8 cellular contexts compared by ENCODE assay signal in the genomic region with DNA sequence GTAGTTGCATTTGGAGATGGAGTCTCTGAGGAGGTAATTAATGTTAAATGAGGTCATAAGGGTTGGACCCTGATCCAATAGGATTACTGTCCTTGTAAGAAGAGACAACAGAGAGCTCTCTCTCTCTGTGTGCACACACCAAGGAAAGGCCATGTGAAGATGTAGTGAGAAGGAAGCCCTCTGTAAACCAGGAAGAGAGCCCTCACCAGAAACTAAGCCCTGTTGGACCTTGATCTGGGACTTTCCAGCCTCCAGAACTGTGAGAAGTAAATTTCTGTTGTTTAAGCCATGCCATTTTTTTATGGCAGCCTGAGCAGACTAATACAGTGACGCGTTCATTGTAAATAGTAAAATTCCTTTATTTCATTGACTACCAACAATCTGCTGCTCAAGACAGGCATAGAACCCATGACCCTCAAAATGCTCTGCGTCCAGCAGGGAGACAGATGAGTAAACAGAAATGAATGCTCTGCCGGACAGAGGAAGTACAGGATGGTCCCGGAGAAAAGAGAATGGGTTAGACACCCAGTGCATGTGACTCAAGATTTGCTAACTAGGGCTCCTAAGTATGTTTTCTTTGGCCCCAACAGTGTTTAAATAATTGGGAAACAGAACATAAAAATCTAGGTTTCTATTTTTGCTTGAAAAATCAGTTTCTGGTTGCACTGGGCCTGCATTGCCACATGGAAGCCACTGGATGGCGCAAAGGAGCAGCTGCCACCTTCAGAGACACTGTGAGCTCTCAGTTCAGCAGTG. TPM values are rescaled to one million over a fixed set of nuclear protein-coding genes. Genes with fewer than 3 reads are reported as not detected.
DNase-seq lines count a peak whose midpoint lies in the region; ATAC-seq and TF ChIP-seq lines count a peak whose summit lies in the region.

No MANE protein-coding gene starts in this region.

- WGBS in psoas muscle, 3 donors: 67 to 77% (median 68%) methylated on average over 6 of the region's 6 CpGs

- H3K4me1 Mint-ChIP-seq in glutamatergic neuron (ENCODE audit: low read depth, unreplicated experiment): no peaks in the 10 kb centered on the region

- DNase-seq in BE2C (peak; percentile 48), HCEC 1CT (peak; percentile 100), T1000 (lab: John Stamatoyannopoulos, UW) (peak; percentile 40), glutamatergic neuron (peak; percentile 59), psoas muscle (peak; percentile 46 to 66), NCI-H1930 (lab: John Stamatoyannopoulos, UW) (no peak)

- no peak overlapping the region for H3K27ac ChIP-seq in psoas muscle

- H3K9me3 ChIP-seq in BE2C (no peaks in the 10 kb centered on the region), psoas muscle (no peaks in the 10 kb centered on the region)

- H3K27me3 ChIP-seq in BE2C (no peaks in the 10 kb centered on the region; the same call in 1 of the 2 replicates), psoas muscle (ENCODE audit: insufficient read depth in 3 of 3, low read length in 2 of 3) (no peaks in the 10 kb centered on the region)

- no peak overlapping the region for H3K27ac Mint-ChIP-seq in glutamatergic neuron (ENCODE audit: unreplicated experiment)

- H3K36me3 ChIP-seq in BE2C (no peaks in the 10 kb centered on the region), psoas muscle (ENCODE audit: insufficient read depth in 1 of 2, low read depth in 1 of 2) (no peaks in the 10 kb centered on the region)

- H3K4me3 Mint-ChIP-seq in glutamatergic neuron (ENCODE audit: unreplicated experiment): no peak overlapping the region

- TF ChIP-seq CTCF in BE2C (IDR thresholded peaks at IDR 0.05; ENCODE audit: low read depth, low read length) (peak; percentile 96), glutamatergic neuron (IDR thresholded peaks at IDR 0.05; ENCODE audit: partially characterized antibody, unreplicated experiment) (peak; percentile 90), psoas muscle (IDR thresholded peaks at IDR 0.05) (peak; percentile 47)

- H3K9me3 Mint-ChIP-seq in glutamatergic neuron (ENCODE audit: unreplicated experiment): peaks cover 2% of the 10 kb centered on the region

- H3K36me3 Mint-ChIP-seq in glutamatergic neuron (ENCODE audit: unreplicated experiment): peaks cover under 1% of the 10 kb centered on the region

- intact Hi-C loops in psoas muscle (cut with DNase I): no loop called here

- H3K4me1 ChIP-seq in BE2C (no peaks in the 10 kb centered on the region; the same call in none of the 2 replicates), psoas muscle (no peaks in the 10 kb centered on the region)

- H3K27me3 Mint-ChIP-seq in glutamatergic neuron (ENCODE audit: unreplicated experiment): peaks cover 2% of the 10 kb centered on the region

- ATAC-seq in psoas muscle (peak in 3 of 4 donors; percentile 61 to 78 (median 75)), GM18520 (IDR thresholded peaks at IDR 0.05; ENCODE audit: unreplicated experiment) (no peak), HG02759 (IDR thresholded peaks at IDR 0.05; ENCODE audit: unreplicated experiment) (no peak)

- no peak overlapping the region for H3K4me3 ChIP-seq in BE2C (ENCODE audit: low read depth, low read length)
- H3K4me3 ChIP-seq in psoas muscle: no peak overlapping the region

RNA-seq across cellular contexts. Expression of gene TNFAIP8L3, which starts 37.9 kb away (rescaled TPM):
- polyA plus RNA-seq in BE2C (2012; ENCODE audit: insufficient read depth, insufficient read length, low read depth): not detected
- total RNA-seq in glutamatergic neuron (ENCODE audit: unreplicated experiment) (not detected), psoas muscle (10 to 100 TPM in 1 of 4 donors, 1 to 10 TPM in 1, under 1 TPM in 2; 0.61 to 14.1 (median 1.6) TPM)
- 10 to 100 TPM in 1 of 3 donors, under 1 TPM in 2; 0.52 to 47.3 (median 0.77) TPM for polyA plus RNA-seq in psoas muscle

Comparison
In these comparisons a context has a peak if more than half of its experiments do, and no peak if none do; other contexts are left out.
1. DNase-seq: peak in BE2C (single experiment), HCEC 1CT (single experiment), T1000 (single experiment), glutamatergic neuron (single experiment) and psoas muscle (2 of 2); none in NCI-H1930 (0 of 2).
2. ATAC-seq: peak in psoas muscle (3 of 4); none in GM18520 (single experiment) and HG02759 (single experiment).
3. Peak in every context shown above with its lines, with median percentiles within 50 percentile points of each other: CTCF ChIP-seq.